In the genomic region with DNA sequence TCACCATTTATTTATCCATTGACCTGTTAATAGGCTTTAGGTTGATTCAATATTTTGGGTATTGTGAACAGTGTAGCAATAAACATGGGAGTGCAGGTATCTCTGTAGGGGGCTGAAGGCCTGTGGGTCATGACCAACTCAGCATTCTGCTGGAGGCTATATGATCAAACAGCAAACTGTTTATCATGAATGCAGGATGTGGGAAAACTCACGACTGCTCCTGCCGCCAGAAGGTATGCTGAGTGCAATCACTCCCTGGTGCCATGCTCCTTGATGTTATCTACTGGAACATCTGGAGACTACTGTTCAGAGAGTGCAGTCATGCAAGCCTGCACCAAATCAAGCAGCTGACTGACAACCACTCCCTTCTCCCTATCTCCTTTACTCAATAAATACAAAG, we compare ENCODE assay signal across 18 cellular contexts.
"Had no signal": no experiment of that assay in that cellular context is flagged by ENCODE, and none has a peak within 500 bp of the region (broad histone marks: within the 10 kb centered on the region; RNA-seq: fewer than 3 reads in every experiment).

No MANE protein-coding gene starts in this region.

- DNase-seq: activated CD4-positive, alpha-beta memory T cell treated with anti-CD3 and anti-CD28 coated beads, Interleukin-2, amount 10 ng/mL, durations not matched to agents 7 days and 5 days; activated CD4-positive, alpha-beta T cell treated with anti-CD3 and anti-CD28 coated beads for 4 hours; activated naive CD4-positive, alpha-beta T cell treated with anti-CD3 and anti-CD28 coated beads, Interleukin-2, amount 50 U/mL, for 16 hours; activated T-cell treated with anti-CD3 and anti-CD28 coated beads, Interleukin-2, amount 50 U/mL, for 24 hours; dermis blood vessel endothelial cell; effector memory CD8-positive, alpha-beta T cell; gastrocnemius medialis; heart right ventricle; left cardiac atrium; lower lobe of right lung; naive B cell; ovary; stimulated activated naive CD8-positive, alpha-beta T cell treated with anti-CD3 and anti-CD28 coated beads, Interleukin-15, amount 100 ng/mL, for 72 hours; testis; upper lobe of right lung had no signal

- H3K27ac Mint-ChIP-seq: activated CD4-positive, alpha-beta memory T cell treated with anti-CD3 and anti-CD28 coated beads, Interleukin-2, amount 10 ng/mL, durations not matched to agents 7 days and 5 days; activated T-cell treated with anti-CD3 and anti-CD28 coated beads, Interleukin-2, amount 50 U/mL, for 24 hours; effector memory CD8-positive, alpha-beta T cell; naive B cell; stimulated activated naive CD8-positive, alpha-beta T cell treated with anti-CD3 and anti-CD28 coated beads, Interleukin-15, amount 100 ng/mL, for 72 hours; WTC11 had no signal

- H3K9me3 ChIP-seq: gastrocnemius medialis, lower lobe of right lung, ovary, testis, upper lobe of right lung had no signal

- H3K36me3 ChIP-seq: gastrocnemius medialis, heart right ventricle, lower lobe of right lung, ovary, upper lobe of right lung had no signal

- H3K27me3 ChIP-seq: gastrocnemius medialis, heart right ventricle, ovary, testis, upper lobe of right lung had no signal

- H3K27ac ChIP-seq: epithelial cell of prostate, gastrocnemius medialis, heart right ventricle, lower lobe of right lung, ovary, testis, upper lobe of right lung had no signal

- ATAC-seq: effector memory CD8-positive, alpha-beta T cell; gastrocnemius medialis; heart right ventricle; left cardiac atrium; lower lobe of right lung; sciatic nerve; stimulated activated naive CD8-positive, alpha-beta T cell treated with anti-CD3 and anti-CD28 coated beads, Interleukin-15, amount 100 ng/mL, for 72 hours; upper lobe of right lung; WTC11 had no signal

- H3K27me3 Mint-ChIP-seq: activated CD4-positive, alpha-beta memory T cell treated with anti-CD3 and anti-CD28 coated beads, Interleukin-2, amount 10 ng/mL, durations not matched to agents 7 days and 5 days; activated T-cell treated with anti-CD3 and anti-CD28 coated beads, Interleukin-2, amount 50 U/mL, for 24 hours; effector memory CD8-positive, alpha-beta T cell; naive B cell; stimulated activated naive CD8-positive, alpha-beta T cell treated with anti-CD3 and anti-CD28 coated beads, Interleukin-15, amount 100 ng/mL, for 72 hours had no signal

- H3K36me3 Mint-ChIP-seq: naive B cell had no signal

- H3K4me3 ChIP-seq: gastrocnemius medialis, heart right ventricle, lower lobe of right lung, ovary, testis, upper lobe of right lung had no signal

- H3K4me3 Mint-ChIP-seq: activated CD4-positive, alpha-beta memory T cell treated with anti-CD3 and anti-CD28 coated beads, Interleukin-2, amount 10 ng/mL, durations not matched to agents 7 days and 5 days; activated T-cell treated with anti-CD3 and anti-CD28 coated beads, Interleukin-2, amount 50 U/mL, for 24 hours; effector memory CD8-positive, alpha-beta T cell; naive B cell; stimulated activated naive CD8-positive, alpha-beta T cell treated with anti-CD3 and anti-CD28 coated beads, Interleukin-15, amount 100 ng/mL, for 72 hours; WTC11 had no signal

- H3K4me1 ChIP-seq: gastrocnemius medialis, heart right ventricle, lower lobe of right lung, testis, upper lobe of right lung had no signal

- H3K4me1 Mint-ChIP-seq: activated CD4-positive, alpha-beta memory T cell treated with anti-CD3 and anti-CD28 coated beads, Interleukin-2, amount 10 ng/mL, durations not matched to agents 7 days and 5 days; naive B cell; stimulated activated naive CD8-positive, alpha-beta T cell treated with anti-CD3 and anti-CD28 coated beads, Interleukin-15, amount 100 ng/mL, for 72 hours; WTC11 had no signal
